1 cellular context compared by ENCODE assay signal in the genomic region with DNA sequence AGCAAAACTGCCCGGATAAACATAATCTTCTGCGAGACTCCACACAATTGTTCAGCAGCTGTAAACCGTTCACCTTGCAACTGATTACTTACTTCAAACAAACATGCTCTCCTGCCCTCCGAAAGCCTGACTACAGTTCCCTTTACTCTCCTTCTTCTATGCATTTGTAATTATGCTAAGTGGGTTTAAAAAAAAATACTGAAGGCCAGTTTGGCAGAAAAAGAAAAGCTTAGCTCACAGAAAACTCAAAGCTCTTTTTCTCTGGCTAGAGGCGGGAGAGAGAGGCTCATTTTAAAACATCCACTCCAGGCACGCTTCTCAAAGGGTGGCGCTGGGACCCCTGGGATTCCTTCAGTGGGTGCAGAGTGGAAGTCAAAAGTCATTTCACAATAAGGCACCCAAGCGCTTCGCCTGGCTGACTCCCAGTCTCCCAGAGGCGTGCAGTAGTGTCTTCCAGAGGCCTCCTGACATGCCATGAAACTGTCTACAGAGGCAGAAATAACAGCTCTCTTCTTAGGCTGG.
TF ChIP-seq lines count a peak whose summit lies in the region.

No MANE protein-coding gene starts in this region.

TF ChIP-seq in endothelial cell of umbilical vein, 7 proteins besides CTCF, POLR2A, EP300 and RAD21 (continued from another document):
- TF ChIP-seq GATA2 (IDR thresholded peaks at IDR 0.05; ENCODE audit: insufficient read depth, insufficient read length, low read depth, low read length) (no peak), FOS (IDR thresholded peaks at IDR 0.05; ENCODE audit: borderline replicate concordance, insufficient read depth, low read length) (no peak)
- TF ChIP-seq, protein P1, sequence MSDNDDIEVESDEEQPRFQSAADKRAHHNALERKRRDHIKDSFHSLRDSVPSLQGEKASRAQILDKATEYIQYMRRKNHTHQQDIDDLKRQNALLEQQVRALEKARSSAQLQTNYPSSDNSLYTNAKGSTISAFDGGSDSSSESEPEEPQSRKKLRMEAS (IDR thresholded peaks at IDR 0.05; ENCODE audit: insufficient read depth, insufficient read length) = no peak
